Comparison of ENCODE assay signal across 8 cellular contexts in genomic region chr13:97367016-97367415, GRCh38.
DNase-seq lines count a peak whose midpoint lies in the region; ATAC-seq and TF ChIP-seq lines count a peak whose summit lies in the region.

No MANE protein-coding gene starts in this region.

- H3K9me3 ChIP-seq in naive thymus-derived CD4-positive, alpha-beta T cell (ENCODE audit: control insufficient read depth in 2 of 3, low read length in 3 of 3) = no peaks in the 10 kb centered on the region
- no peaks in the 10 kb centered on the region for H3K9me3 ChIP-seq in BE2C

- H3K27me3 Mint-ChIP-seq in naive thymus-derived CD4-positive, alpha-beta T cell = no peaks in the 10 kb centered on the region

- CTCF ChIA-PET in naive thymus-derived CD4-positive, alpha-beta T cell (lab: Charles Lee) = interaction anchor here (0.6 kb wide), 1 partner anchor 126 kb away, joined by 4 read pairs; no protein-coding TSS in a partner anchor

- 74 to 82% methylated on average over 7 of the region's 7 CpGs for WGBS in lower leg skin, 2 donors

- no peak overlapping the region for H3K27ac ChIP-seq in naive thymus-derived CD4-positive, alpha-beta T cell (ENCODE audit: low read depth, low read length)

- H3K4me1 Mint-ChIP-seq in naive thymus-derived CD4-positive, alpha-beta T cell = peaks cover 9 to 28% (median 19%) of the 10 kb centered on the region in 7 donors

- no peak overlapping the region for H3K27ac Mint-ChIP-seq in naive thymus-derived CD4-positive, alpha-beta T cell

- peaks cover 0 to 13% (median 5%) of the 10 kb centered on the region in 3 experiments for H3K36me3 ChIP-seq in naive thymus-derived CD4-positive, alpha-beta T cell (ENCODE audit: control insufficient read depth in 2 of 3, insufficient read depth in 3 of 3, low read length in 3 of 3)
- peaks cover 18% of the 10 kb centered on the region for H3K36me3 ChIP-seq in BE2C

- intact Hi-C loops in naive thymus-derived CD4-positive, alpha-beta T cell (cut with micrococcal nuclease) = no loop called here
- intact Hi-C loops in lower leg skin (cut with DNase I; ENCODE audit: low total_unique reads) = no loop called here

- POLR2A ChIA-PET in naive thymus-derived CD4-positive, alpha-beta T cell (lab: Charles Lee) = interaction anchor here (0.8 kb wide), 1 partner anchor 66 kb away, joined by 3 read pairs; no protein-coding TSS in a partner anchor

- no peaks in the 10 kb centered on the region for H3K9me3 Mint-ChIP-seq in naive thymus-derived CD4-positive, alpha-beta T cell

- peaks cover 6 to 7% of the 10 kb centered on the region in 2 donors for H3K4me1 ChIP-seq in naive thymus-derived CD4-positive, alpha-beta T cell (ENCODE audit: control insufficient read depth in 2 of 2, insufficient read depth in 2 of 2, low read length in 2 of 2)
- H3K4me1 ChIP-seq in BE2C = no peaks in the 10 kb centered on the region

- H3K36me3 Mint-ChIP-seq in naive thymus-derived CD4-positive, alpha-beta T cell = peaks cover 2 to 57% (median 38%) of the 10 kb centered on the region in 5 donors

- peak; percentile 46 for ATAC-seq in HG02884 (IDR thresholded peaks at IDR 0.05; ENCODE audit: unreplicated experiment)
- peak; percentile 48 for ATAC-seq in naive thymus-derived CD4-positive, alpha-beta T cell

- DNase-seq in CD1c-positive myeloid dendritic cell (ENCODE audit: extremely low spot score) (peak; percentile 14), astrocyte of the hippocampus (ENCODE audit: low read depth, low spot score) (peak; percentile 68), putamen (ENCODE audit: low spot score) (no peak), T-helper 1 cell (no peak), BE2C (no peak), lower leg skin (ENCODE audit: low spot score in 2 of 2) (no peak)
- no peak for DNase-seq in naive thymus-derived CD4-positive, alpha-beta T cell

- H3K27me3 ChIP-seq in naive thymus-derived CD4-positive, alpha-beta T cell (ENCODE audit: control insufficient read depth in 2 of 2, insufficient read depth in 2 of 2, low read length in 2 of 2) = no peaks in the 10 kb centered on the region
- H3K27me3 ChIP-seq in BE2C = no peaks in the 10 kb centered on the region

- no peak overlapping the region for H3K4me3 ChIP-seq in naive thymus-derived CD4-positive, alpha-beta T cell (ENCODE audit: low read length)
- H3K4me3 ChIP-seq in BE2C (ENCODE audit: low read depth, low read length) (no peak overlapping the region), lower leg skin (ENCODE audit: low read depth, poor library complexity, severe bottlenecking) (no peak overlapping the region)

- no peak for TF ChIP-seq CTCF in BE2C (IDR thresholded peaks at IDR 0.05; ENCODE audit: low read depth, low read length)
- no peak for TF ChIP-seq CTCF in lower leg skin (IDR thresholded peaks at IDR 0.05)

- TF ChIP-seq POLR2A in lower leg skin (IDR thresholded peaks at IDR 0.05) = no peak

- peak overlapping the region in 6 of 10 donors; percentile 12 to 49 (median 38) for H3K4me3 Mint-ChIP-seq in naive thymus-derived CD4-positive, alpha-beta T cell

Comparison
In these comparisons a context has a peak if more than half of its experiments do, and no peak if none do; other contexts are left out.
1. DNase-seq: peak in CD1c-positive myeloid dendritic cell (single experiment) and astrocyte of the hippocampus (single experiment); none in naive thymus-derived CD4-positive, alpha-beta T cell (0 of 9), putamen (single experiment), T-helper 1 cell (0 of 5), BE2C (single experiment) and lower leg skin (0 of 2).